37 cellular contexts compared by ENCODE assay signal in genomic region chr16:66332599-66332998, GRCh38. TPM values are rescaled to one million over a fixed set of nuclear protein-coding genes. Genes with fewer than 3 reads are reported as not detected.
"Had no signal": no experiment of that assay in that cellular context is flagged by ENCODE, and none has a peak within 500 bp of the region (broad histone marks: within the 10 kb centered on the region; RNA-seq: fewer than 3 reads in every experiment).

No MANE protein-coding gene starts in this region.

- H3K27ac Mint-ChIP-seq: activated CD4-positive, alpha-beta memory T cell treated with anti-CD3 and anti-CD28 coated beads for 36 hours; activated CD4-positive, alpha-beta T cell treated with anti-CD3 and anti-CD28 coated beads, Interleukin-2, amount 10 ng/mL, durations not matched to agents 24 days and 14 days; activated naive CD4-positive, alpha-beta T cell treated with anti-CD3 and anti-CD28 coated beads, Interleukin-2, amount 10 ng/mL, durations not matched to agents 7 days and 5 days; activated naive CD8-positive, alpha-beta T cell treated with anti-CD3 and anti-CD28 coated beads, Interleukin-2, amount 10 ng/mL, durations not matched to agents 7 days and 5 days; activated T-helper 1 cell treated with anti-CD3 and anti-CD28 coated beads, Interleukin-12 subunit alpha, Interleukin-12 subunit beta, Interleukin-2, Interleukin-4 antibody, amounts not matched to agents 30 ng/mL and 10 ng/mL and 1 ng/mL, durations not matched to agents 14 hours and 24 hours and 36 hours; stimulated activated memory B cell treated with anti-CD40 and anti-IgM and Interleukin-4, amounts not matched to agents 10 μg/mL and 1 μg/mL and 100 μg/mL, for 72 hours; stimulated activated naive CD8-positive, alpha-beta T cell treated with anti-CD3 and anti-CD28 coated beads, Interleukin-15, amount 100 ng/mL, for 72 hours; T-helper 17 cell had no signal

- H3K27ac ChIP-seq: gastrocnemius medialis, neutrophil, prostate gland, tibial artery, WERI-Rb-1 had no signal

- H3K4me1 Mint-ChIP-seq: activated CD4-positive, alpha-beta T cell treated with anti-CD3 and anti-CD28 coated beads, Interleukin-2, amount 10 ng/mL, durations not matched to agents 24 days and 14 days; activated naive CD4-positive, alpha-beta T cell treated with anti-CD3 and anti-CD28 coated beads, Interleukin-2, amount 10 ng/mL, durations not matched to agents 7 days and 5 days; activated naive CD8-positive, alpha-beta T cell treated with anti-CD3 and anti-CD28 coated beads, Interleukin-2, amount 10 ng/mL, durations not matched to agents 7 days and 5 days; stimulated activated memory B cell treated with anti-CD40 and anti-IgM and Interleukin-4, amounts not matched to agents 10 μg/mL and 1 μg/mL and 100 μg/mL, for 72 hours; stimulated activated naive CD8-positive, alpha-beta T cell treated with anti-CD3 and anti-CD28 coated beads, Interleukin-15, amount 100 ng/mL, for 72 hours; T-helper 17 cell had no signal

- H3K9me3 ChIP-seq: gastrocnemius medialis, neutrophil, prostate gland, tibial artery had no signal

- H3K36me3 Mint-ChIP-seq: activated CD4-positive, alpha-beta memory T cell treated with anti-CD3 and anti-CD28 coated beads for 36 hours; activated naive CD4-positive, alpha-beta T cell treated with anti-CD3 and anti-CD28 coated beads, Interleukin-2, amount 10 ng/mL, durations not matched to agents 7 days and 5 days; activated naive CD8-positive, alpha-beta T cell treated with anti-CD3 and anti-CD28 coated beads, Interleukin-2, amount 10 ng/mL, durations not matched to agents 7 days and 5 days; stimulated activated memory B cell treated with anti-CD40 and anti-IgM and Interleukin-4, amounts not matched to agents 10 μg/mL and 1 μg/mL and 100 μg/mL, for 72 hours had no signal

- H3K4me3 ChIP-seq: gastrocnemius medialis, lung, prostate gland, tibial artery had no signal

- DNase-seq: activated CD4-positive, alpha-beta memory T cell treated with anti-CD3 and anti-CD28 coated beads for 36 hours; activated CD4-positive, alpha-beta T cell treated with anti-CD3 and anti-CD28 coated beads, Interleukin-2, amount 10 ng/mL, durations not matched to agents 24 days and 14 days; activated CD4-positive, CD25-positive, alpha-beta regulatory T cell treated with anti-CD3 and anti-CD28 coated beads, Interleukin-2, amount 50 U/mL, for 72 hours; activated CD8-positive, alpha-beta memory T cell treated with anti-CD3 and anti-CD28 coated beads, Interleukin-2, amount 50 U/mL, for 4 hours; activated gamma-delta T cell; activated naive CD4-positive, alpha-beta T cell treated with anti-CD3 and anti-CD28 coated beads, Interleukin-2, amount 10 ng/mL, durations not matched to agents 7 days and 5 days; activated naive CD8-positive, alpha-beta T cell treated with anti-CD3 and anti-CD28 coated beads, Interleukin-2, amount 10 ng/mL, durations not matched to agents 7 days and 5 days; activated T-cell treated with anti-CD3 and anti-CD28 coated beads, Interleukin-2, amount 50 U/mL, for 1 hour; amniotic stem cell; central memory CD4-positive, alpha-beta T cell; dermis blood vessel endothelial cell; effector CD4-positive, alpha-beta T cell; erythroblast; gastrocnemius medialis; glutamatergic neuron; hippocampal formation; mesendoderm; retina; small intestine; stimulated activated CD4-positive, alpha-beta T cell treated with anti-CD3 and anti-CD28 coated beads, Interleukin-1b, Interleukin-23, amount 100 ng/mL, for 48 hours; stimulated activated CD4-positive, alpha-beta T cell treated with anti-CD3 and anti-CD28 coated beads, Interleukin-4, amount 100 ng/mL, for 4 hours; stimulated activated CD8-positive, alpha-beta memory T cell treated with anti-CD3 and anti-CD28 coated beads, Interleukin-4, amount 100 ng/mL, for 48 hours; stimulated activated naive CD8-positive, alpha-beta T cell treated with anti-CD3 and anti-CD28 coated beads, Interleukin-15, amount 100 ng/mL, for 72 hours; SW 1271; T-helper 17 cell; T1000; tibial artery; WERI-Rb-1 had no signal

- H3K36me3 ChIP-seq: gastrocnemius medialis, neutrophil, prostate gland, tibial artery, WERI-Rb-1 had no signal

- H3K4me3 Mint-ChIP-seq: activated CD4-positive, alpha-beta memory T cell treated with anti-CD3 and anti-CD28 coated beads for 36 hours; activated CD4-positive, alpha-beta T cell treated with anti-CD3 and anti-CD28 coated beads, Interleukin-2, amount 10 ng/mL, durations not matched to agents 24 days and 14 days; activated naive CD4-positive, alpha-beta T cell treated with anti-CD3 and anti-CD28 coated beads, Interleukin-2, amount 10 ng/mL, durations not matched to agents 7 days and 5 days; activated naive CD8-positive, alpha-beta T cell treated with anti-CD3 and anti-CD28 coated beads, Interleukin-2, amount 10 ng/mL, durations not matched to agents 7 days and 5 days; activated T-helper 1 cell treated with anti-CD3 and anti-CD28 coated beads, Interleukin-12 subunit alpha, Interleukin-12 subunit beta, Interleukin-2, Interleukin-4 antibody, amounts not matched to agents 30 ng/mL and 10 ng/mL and 1 ng/mL, durations not matched to agents 14 hours and 24 hours and 36 hours; nephron; stimulated activated memory B cell treated with anti-CD40 and anti-IgM and Interleukin-4, amounts not matched to agents 10 μg/mL and 1 μg/mL and 100 μg/mL, for 72 hours; stimulated activated naive CD8-positive, alpha-beta T cell treated with anti-CD3 and anti-CD28 coated beads, Interleukin-15, amount 100 ng/mL, for 72 hours; T-helper 17 cell had no signal

- H3K9me3 Mint-ChIP-seq: activated CD4-positive, alpha-beta T cell treated with anti-CD3 and anti-CD28 coated beads, Interleukin-2, amount 10 ng/mL, durations not matched to agents 24 days and 14 days; activated naive CD4-positive, alpha-beta T cell treated with anti-CD3 and anti-CD28 coated beads, Interleukin-2, amount 10 ng/mL, durations not matched to agents 7 days and 5 days; activated naive CD8-positive, alpha-beta T cell treated with anti-CD3 and anti-CD28 coated beads, Interleukin-2, amount 10 ng/mL, durations not matched to agents 7 days and 5 days; activated T-helper 1 cell treated with anti-CD3 and anti-CD28 coated beads, Interleukin-12 subunit alpha, Interleukin-12 subunit beta, Interleukin-2, Interleukin-4 antibody, amounts not matched to agents 30 ng/mL and 10 ng/mL and 1 ng/mL, durations not matched to agents 14 hours and 24 hours and 36 hours had no signal

- H3K4me1 ChIP-seq: gastrocnemius medialis, prostate gland had no signal

- ATAC-seq: gastrocnemius medialis; sciatic nerve; stimulated activated memory B cell treated with anti-CD40 and anti-IgM and Interleukin-4, amounts not matched to agents 10 μg/mL and 1 μg/mL and 100 μg/mL, for 72 hours; stimulated activated naive CD8-positive, alpha-beta T cell treated with anti-CD3 and anti-CD28 coated beads, Interleukin-15, amount 100 ng/mL, for 72 hours; T-helper 17 cell had no signal

RNA-seq across cellular contexts. Expression of gene CDH5, which starts 33.9 kb away (rescaled TPM):
- total RNA-seq: activated CD4-positive, alpha-beta memory T cell treated with anti-CD3 and anti-CD28 coated beads for 36 hours; activated CD4-positive, alpha-beta T cell treated with anti-CD3 and anti-CD28 coated beads, Interleukin-2, amount 10 ng/mL, durations not matched to agents 24 days and 14 days; activated CD8-positive, alpha-beta memory T cell treated with anti-CD3 and anti-CD28 coated beads for 36 hours; activated naive CD8-positive, alpha-beta T cell treated with anti-CD3 and anti-CD28 coated beads, Interleukin-2, amount 10 ng/mL, durations not matched to agents 7 days and 5 days; activated T-helper 1 cell treated with anti-CD3 and anti-CD28 coated beads, Interleukin-12 subunit alpha, Interleukin-12 subunit beta, Interleukin-2, Interleukin-4 antibody, amounts not matched to agents 30 ng/mL and 10 ng/mL and 1 ng/mL, durations not matched to agents 14 hours and 24 hours and 36 hours; osteocyte; T-helper 17 cell had no signal
